Comparison of ENCODE assay signal across 30 cellular contexts in the genomic region with DNA sequence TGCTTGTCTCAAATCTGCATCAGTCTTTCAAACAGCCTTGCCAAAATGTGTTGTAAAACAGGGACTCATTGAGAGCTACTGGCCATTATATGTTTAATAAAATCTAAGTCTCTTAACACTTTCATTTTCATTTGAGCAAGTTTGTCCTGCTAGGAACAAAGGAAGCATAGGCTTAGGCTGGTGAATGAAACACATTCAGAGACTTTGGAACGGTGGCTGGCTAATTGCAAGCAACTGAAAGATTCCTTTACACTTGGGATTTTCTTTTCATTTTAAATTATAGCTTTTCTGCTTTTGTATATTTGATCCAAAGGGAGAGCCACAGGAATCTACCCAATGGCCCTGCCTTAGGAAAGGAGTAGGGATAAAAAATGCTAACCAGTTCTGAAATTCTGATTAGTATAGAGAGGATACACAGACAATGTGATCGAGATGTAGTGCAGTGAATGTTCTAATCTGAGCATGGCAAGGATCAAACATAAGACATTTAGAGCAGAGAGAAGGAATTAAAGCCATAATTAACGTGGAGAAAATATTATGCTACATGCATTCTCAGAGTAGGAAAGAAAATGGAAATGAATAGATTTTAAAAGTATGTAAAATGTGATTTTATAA.
DNase-seq lines count a peak whose midpoint lies in the region; ATAC-seq, FAIRE-seq and TF ChIP-seq lines count a peak whose summit lies in the region.
"Had no signal": no experiment of that assay in that cellular context is flagged by ENCODE, and none has a peak within 500 bp of the region (broad histone marks: within the 10 kb centered on the region; RNA-seq: fewer than 3 reads in every experiment).

No MANE protein-coding gene starts in this region.

- no peaks in the 10 kb centered on the region for H3K79me2 ChIP-seq in KMS-11 (ENCODE audit: insufficient read depth, low read depth)
- no peaks in the 10 kb centered on the region for H3K79me2 ChIP-seq in astrocyte (ENCODE audit: insufficient read depth, low read length)
- H3K79me2 ChIP-seq in neural progenitor cell (ENCODE audit: low read depth), result no peaks in the 10 kb centered on the region
- no peaks in the 10 kb centered on the region for H3K79me2 ChIP-seq in hepatocyte
- H3K79me2 ChIP-seq: parathyroid adenoma had no signal

- H3K27ac Mint-ChIP-seq in astrocyte (ENCODE audit: unreplicated experiment), result no peak overlapping the region
- H3K27ac Mint-ChIP-seq in neural progenitor cell, result peak overlapping the region; percentile 4
- H3K27ac Mint-ChIP-seq: activated B cell treated with CpG ODN at 0.5 μM for 24 hours; activated T-cell treated with anti-CD3 and anti-CD28 coated beads, Interleukin-2, amount 50 U/mL, for 24 hours; CD8-positive, alpha-beta T cell; naive thymus-derived CD8-positive, alpha-beta T cell had no signal

- no peak overlapping the region for H3K4me3 ChIP-seq in KMS-11 (IDR thresholded peaks at IDR 0.05; ENCODE audit: insufficient read depth, low read depth, low read length)
- H3K4me3 ChIP-seq in astrocyte (ENCODE audit: insufficient read depth, low read depth, low read length), result no peak overlapping the region
- H3K4me3 ChIP-seq in neural progenitor cell, result no peak overlapping the region
- H3K4me3 ChIP-seq in hepatocyte, result no peak overlapping the region
- H3K4me3 ChIP-seq: esophagus muscularis mucosa, gastrocnemius medialis, Peyer's patch, SK-N-MC, thoracic aorta had no signal

- no peak overlapping the region for H3K9ac ChIP-seq in KMS-11
- no peak overlapping the region for H3K9ac ChIP-seq in astrocyte (ENCODE audit: low read length)
- no peak overlapping the region for H3K9ac ChIP-seq in neural progenitor cell
- H3K9ac ChIP-seq: parathyroid adenoma had no signal

- peak overlapping the region; percentile 46; the same call in 1 of the 2 replicates for H3K4me2 ChIP-seq in KMS-11
- H3K4me2 ChIP-seq in astrocyte (ENCODE audit: low read length), result no peak overlapping the region
- peak overlapping the region; percentile 49 for H3K4me2 ChIP-seq in neural progenitor cell
- H3K4me2 ChIP-seq in hepatocyte, result no peak overlapping the region

- peak overlapping the region; percentile 34; the same call in 1 of the 2 replicates for H2AFZ ChIP-seq in KMS-11 (ENCODE audit: low read depth)
- peak overlapping the region; percentile 39 for H2AFZ ChIP-seq in astrocyte (ENCODE audit: low read depth, low read length)
- H2AFZ ChIP-seq in neural progenitor cell (replicated peaks), result no peak overlapping the region
- no peak overlapping the region for H2AFZ ChIP-seq in hepatocyte
- H2AFZ ChIP-seq: parathyroid adenoma had no signal

- H3K4me1 ChIP-seq in KMS-11 (ENCODE audit: low read depth, poor library complexity, severe bottlenecking) (no peaks in the 10 kb centered on the region), astrocyte (ENCODE audit: insufficient read depth, low read length) (no peaks in the 10 kb centered on the region), neural progenitor cell (peaks cover 23% of the 10 kb centered on the region), hepatocyte (ENCODE audit: insufficient read depth) (no peaks in the 10 kb centered on the region)
- H3K4me1 ChIP-seq: esophagus muscularis mucosa, gastrocnemius medialis, parathyroid adenoma, Peyer's patch had no signal

- H3K27ac ChIP-seq in KMS-11, result no peak overlapping the region
- H3K27ac ChIP-seq in astrocyte (ENCODE audit: low read depth, low read length), result no peak overlapping the region
- peak overlapping the region; percentile 76 for H3K27ac ChIP-seq in neural progenitor cell
- H3K27ac ChIP-seq in hepatocyte, result no peak overlapping the region
- H3K27ac ChIP-seq: esophagus muscularis mucosa, gastrocnemius medialis, parathyroid adenoma, Peyer's patch, SK-N-MC, thoracic aorta had no signal

- H3K9me2 ChIP-seq in hepatocyte (replicated peaks; ENCODE audit: insufficient read depth), result no peaks in the 10 kb centered on the region

- in situ Hi-C loops in ACHN (cut with HindIII; ENCODE audit: low pct_ligation_motif_present, low pct_unique_long_range_greater_than_20kb, low sequenced_read_pairs), result no loop called here

- H3K9me3 ChIP-seq in astrocyte (ENCODE audit: insufficient read depth, low read depth, low read length) (no peaks in the 10 kb centered on the region), neural progenitor cell (ENCODE audit: low read depth) (no peaks in the 10 kb centered on the region), hepatocyte (ENCODE audit: low read depth) (no peaks in the 10 kb centered on the region)
- H3K9me3 ChIP-seq: esophagus muscularis mucosa, gastrocnemius medialis, Peyer's patch, thoracic aorta had no signal

- no peak for ATAC-seq in GM18517 (IDR thresholded peaks at IDR 0.05; ENCODE audit: unreplicated experiment)
- ATAC-seq in GM21717 (IDR thresholded peaks at IDR 0.05; ENCODE audit: unreplicated experiment), result no peak
- ATAC-seq in GM19328 (IDR thresholded peaks at IDR 0.05; ENCODE audit: unreplicated experiment), result no peak
- ATAC-seq: CD8-positive, alpha-beta T cell; gastrocnemius medialis; HepG2; naive thymus-derived CD8-positive, alpha-beta T cell had no signal

- peak; percentile 56 for DNase-seq in ACHN
- no peak for DNase-seq in astrocyte (ENCODE audit: low read depth)
- DNase-seq in neural progenitor cell (ENCODE audit: low spot score), result peak; percentile 55
- no peak for DNase-seq in hepatocyte (ENCODE audit: low spot score)
- DNase-seq: activated B cell treated with CpG ODN at 0.5 μM for 24 hours; activated naive CD4-positive, alpha-beta T cell; activated T-cell treated with anti-CD3 and anti-CD28 coated beads, Interleukin-2, amount 50 U/mL, for 24 hours; CD8-positive, alpha-beta T cell; cerebellar nuclear complex; DMS79 treated with DMSO at 0.1 percent for 48 hours; effector CD4-positive, alpha-beta T cell; gastrocnemius medialis; kidney glomerular epithelial cell; mesenchymal stem cell; naive thymus-derived CD8-positive, alpha-beta T cell; NCI-H146; NCI-H2171; Peyer's patch; stimulated activated CD4-positive, alpha-beta T cell treated with anti-CD3 and anti-CD28 coated beads, Interleukin-1b, Interleukin-23, amount 100 ng/mL, for 48 hours; stimulated activated naive CD4-positive, alpha-beta T cell; T-helper 9 cell had no signal

- H3K27me3 ChIP-seq in KMS-11 (ENCODE audit: insufficient read depth, low read depth) (no peaks in the 10 kb centered on the region), astrocyte (ENCODE audit: insufficient read depth, low read length) (no peaks in the 10 kb centered on the region), neural progenitor cell (no peaks in the 10 kb centered on the region), hepatocyte (no peaks in the 10 kb centered on the region)
- H3K27me3 ChIP-seq: esophagus muscularis mucosa, gastrocnemius medialis, Peyer's patch had no signal

- H3K4me1 Mint-ChIP-seq in astrocyte (ENCODE audit: low read depth, unreplicated experiment) (no peaks in the 10 kb centered on the region), neural progenitor cell (peaks cover 12% of the 10 kb centered on the region)
- H3K4me1 Mint-ChIP-seq: activated B cell treated with CpG ODN at 0.5 μM for 24 hours; naive thymus-derived CD8-positive, alpha-beta T cell had no signal

- H3K4me3 Mint-ChIP-seq in astrocyte (ENCODE audit: unreplicated experiment) (no peak overlapping the region), neural progenitor cell (peak overlapping the region; percentile 1)
- H3K4me3 Mint-ChIP-seq: activated B cell treated with CpG ODN at 0.5 μM for 24 hours; activated T-cell treated with anti-CD3 and anti-CD28 coated beads, Interleukin-2, amount 50 U/mL, for 24 hours; CD8-positive, alpha-beta T cell; naive thymus-derived CD8-positive, alpha-beta T cell had no signal

- FAIRE-seq in astrocyte (lab: Jason Lieb, UNC), result no peak
- FAIRE-seq: HepG2 had no signal

- H4K20me1 ChIP-seq in KMS-11 (ENCODE audit: insufficient read depth) (no peaks in the 10 kb centered on the region), astrocyte (ENCODE audit: insufficient read depth, low read length) (no peaks in the 10 kb centered on the region), neural progenitor cell (ENCODE audit: low read depth) (no peaks in the 10 kb centered on the region), hepatocyte (ENCODE audit: insufficient read depth, poor library complexity, severe bottlenecking) (no peaks in the 10 kb centered on the region)

- TF ChIP-seq CTCF in KMS-11 (conservative IDR thresholded peaks at IDR 0.05; ENCODE audit: low read depth, low read length), result no peak
- no peak for TF ChIP-seq CTCF in astrocyte (IDR thresholded peaks at IDR 0.05; ENCODE audit: insufficient read depth, low read depth, low read length)
- no peak for TF ChIP-seq CTCF in neural progenitor cell (IDR thresholded peaks at IDR 0.05)
- TF ChIP-seq CTCF in hepatocyte (IDR thresholded peaks at IDR 0.05; ENCODE audit: poor library complexity), result no peak

- H3K27me3 Mint-ChIP-seq in astrocyte (ENCODE audit: low read depth, unreplicated experiment), result no peaks in the 10 kb centered on the region
- H3K27me3 Mint-ChIP-seq in neural progenitor cell (ENCODE audit: insufficient read depth, low read depth), result no peaks in the 10 kb centered on the region
- H3K27me3 Mint-ChIP-seq: activated B cell treated with CpG ODN at 0.5 μM for 24 hours; activated T-cell treated with anti-CD3 and anti-CD28 coated beads, Interleukin-2, amount 50 U/mL, for 24 hours had no signal

- H3F3A ChIP-seq in neural progenitor cell (ENCODE audit: low read depth), result peaks cover 16% of the 10 kb centered on the region

- H3K9me3 Mint-ChIP-seq in astrocyte (ENCODE audit: unreplicated experiment), result no peaks in the 10 kb centered on the region
- no peaks in the 10 kb centered on the region for H3K9me3 Mint-ChIP-seq in neural progenitor cell
- H3K9me3 Mint-ChIP-seq: activated B cell treated with CpG ODN at 0.5 μM for 24 hours; activated T-cell treated with anti-CD3 and anti-CD28 coated beads, Interleukin-2, amount 50 U/mL, for 24 hours; CD8-positive, alpha-beta T cell; naive thymus-derived CD8-positive, alpha-beta T cell had no signal

- H3K36me3 Mint-ChIP-seq in astrocyte (ENCODE audit: low read depth, unreplicated experiment), result no peaks in the 10 kb centered on the region
- H3K36me3 Mint-ChIP-seq in neural progenitor cell, result no peaks in the 10 kb centered on the region
- H3K36me3 Mint-ChIP-seq: CD8-positive, alpha-beta T cell; naive thymus-derived CD8-positive, alpha-beta T cell had no signal

- H3K36me3 ChIP-seq in KMS-11 (ENCODE audit: insufficient read depth) (no peaks in the 10 kb centered on the region), astrocyte (ENCODE audit: insufficient read depth, low read length) (no peaks in the 10 kb centered on the region), neural progenitor cell (no peaks in the 10 kb centered on the region), hepatocyte (replicated peaks; ENCODE audit: insufficient read depth, low read depth) (no peaks in the 10 kb centered on the region)
- H3K36me3 ChIP-seq: esophagus muscularis mucosa, gastrocnemius medialis, Peyer's patch, thoracic aorta had no signal

- 73% methylated on average over 3 of the region's 3 CpGs for WGBS in hepatocyte (ENCODE audit: low lambda C conversion rate, missing lambda C conversion rate)

Comparison
In these comparisons a context has a peak if more than half of its experiments do, and no peak if none do; other contexts are left out.
1. DNase-seq: peak in ACHN (single experiment) and neural progenitor cell (single experiment); none in astrocyte (single experiment) and hepatocyte (single experiment).
2. H2AFZ ChIP-seq: peak in KMS-11 (single experiment) and astrocyte (single experiment); none in neural progenitor cell (single experiment) and hepatocyte (single experiment).
3. H3K4me2 ChIP-seq: peak in KMS-11 (single experiment) and neural progenitor cell (single experiment); none in astrocyte (single experiment) and hepatocyte (single experiment).